Comparison of ENCODE assay signal across 19 cellular contexts in genomic region chr1:167794043-167794442, GRCh38.
"Had no signal": no experiment of that assay in that cellular context is flagged by ENCODE, and none has a peak within 500 bp of the region (broad histone marks: within the 10 kb centered on the region; RNA-seq: fewer than 3 reads in every experiment).

No MANE protein-coding gene starts in this region.

- H3K4me1 ChIP-seq: pancreas had no signal

- H3K27me3 Mint-ChIP-seq: activated naive CD8-positive, alpha-beta T cell treated with anti-CD3 and anti-CD28 coated beads for 36 hours; naive thymus-derived CD8-positive, alpha-beta T cell had no signal

- ATAC-seq: heart right ventricle; naive thymus-derived CD8-positive, alpha-beta T cell; pancreas had no signal

- H3K4me3 ChIP-seq: dorsolateral prefrontal cortex, heart right ventricle, pancreas, sigmoid colon, spleen, tibial artery had no signal

- H3K27ac ChIP-seq: pancreas, spleen, tibial artery had no signal

- H3K4me3 Mint-ChIP-seq: activated naive CD8-positive, alpha-beta T cell treated with anti-CD3 and anti-CD28 coated beads for 36 hours; immature natural killer cell; naive thymus-derived CD8-positive, alpha-beta T cell; T-helper 1 cell treated with Interleukin-12 subunit alpha and Interleukin-12 subunit beta and Interleukin-4 antibody, amounts not matched to agents 30 μg/mL and 1 μg/mL, for 36 hours had no signal

- DNase-seq: activated CD4-positive, alpha-beta T cell treated with anti-CD3 and anti-CD28 coated beads, Interleukin-2, amount 50 U/mL, for 4 hours; activated CD4-positive, CD25-positive, alpha-beta regulatory T cell treated with anti-CD3 and anti-CD28 coated beads, Interleukin-2, amount 50 U/mL, for 72 hours; activated gamma-delta T cell treated with Interleukin-2 at 50 U/mL for 16 hours; activated naive CD8-positive, alpha-beta T cell treated with anti-CD3 and anti-CD28 coated beads for 36 hours; amniotic stem cell; caudate nucleus; dorsolateral prefrontal cortex; heart right ventricle; immature natural killer cell; kidney glomerular epithelial cell; mesendoderm; naive thymus-derived CD8-positive, alpha-beta T cell; pancreas; sigmoid colon; spleen; stimulated activated naive CD4-positive, alpha-beta T cell; substantia nigra; tibial artery had no signal

- H3K27ac Mint-ChIP-seq: activated naive CD8-positive, alpha-beta T cell treated with anti-CD3 and anti-CD28 coated beads for 36 hours; immature natural killer cell; naive thymus-derived CD8-positive, alpha-beta T cell; T-helper 1 cell treated with Interleukin-12 subunit alpha and Interleukin-12 subunit beta and Interleukin-4 antibody, amounts not matched to agents 30 μg/mL and 1 μg/mL, for 36 hours had no signal

- H3K4me1 Mint-ChIP-seq: immature natural killer cell had no signal

- H3K27me3 ChIP-seq: heart right ventricle, pancreas, sigmoid colon, spleen, tibial artery had no signal

- H3K9me3 Mint-ChIP-seq: activated naive CD8-positive, alpha-beta T cell treated with anti-CD3 and anti-CD28 coated beads for 36 hours; immature natural killer cell; naive thymus-derived CD8-positive, alpha-beta T cell; T-helper 1 cell treated with Interleukin-12 subunit alpha and Interleukin-12 subunit beta and Interleukin-4 antibody, amounts not matched to agents 30 μg/mL and 1 μg/mL, for 36 hours had no signal

- H3K9me3 ChIP-seq: heart right ventricle, pancreas, sigmoid colon, spleen, tibial artery had no signal
